ENCODE assay signal across 21 cellular contexts in genomic region chr2:232273903-232274598, GRCh38.
"Had no signal": no experiment of that assay in that cellular context is flagged by ENCODE, and none has a peak within 500 bp of the region (broad histone marks: within the 10 kb centered on the region; RNA-seq: fewer than 3 reads in every experiment).

No MANE protein-coding gene starts in this region.

- H3K4me1 Mint-ChIP-seq: nephron; stimulated activated effector memory CD8-positive, alpha-beta T cell treated with anti-CD3 and anti-CD28 coated beads, Interleukin-12 subunit alpha, Interleukin-12 subunit beta, amount 100 ng/mL, for 72 hours had no signal

- H3K27me3 ChIP-seq: right lobe of liver, SJSA1, stomach, upper lobe of right lung had no signal

- H3K4me1 ChIP-seq: prostate gland, right lobe of liver, SJSA1, stomach, upper lobe of right lung had no signal

- H3K27ac Mint-ChIP-seq: dendritic cell treated with granulocyte-macrophage colony-stimulating factor and Interleukin-4, amounts not matched to agents 40 ng/mL and 50 ng/mL, for 4 days; nephron had no signal

- H3K27ac ChIP-seq: prostate gland, right lobe of liver, SJSA1, stomach, thoracic aorta, upper lobe of right lung, WERI-Rb-1 had no signal

- DNase-seq: activated CD4-positive, alpha-beta T cell treated with anti-CD3 and anti-CD28 coated beads for 1 hour; activated naive CD4-positive, alpha-beta T cell; anterior cingulate cortex; effector memory CD4-positive, alpha-beta T cell; foreskin melanocyte; glutamatergic neuron; hippocampal formation; left colon; right lobe of liver; stimulated activated CD4-positive, alpha-beta T cell treated with anti-CD3 and anti-CD28 coated beads, Interleukin-4, amount 100 ng/mL, for 24 hours; stomach; T-helper 2 cell; upper lobe of right lung; WERI-Rb-1 had no signal

- H3K4me3 Mint-ChIP-seq: dendritic cell treated with granulocyte-macrophage colony-stimulating factor and Interleukin-4, amounts not matched to agents 40 ng/mL and 50 ng/mL, for 4 days; nephron; stimulated activated effector memory CD8-positive, alpha-beta T cell treated with anti-CD3 and anti-CD28 coated beads, Interleukin-12 subunit alpha, Interleukin-12 subunit beta, amount 100 ng/mL, for 72 hours had no signal

- H3K36me3 ChIP-seq: prostate gland, right lobe of liver, SJSA1, thoracic aorta, upper lobe of right lung, WERI-Rb-1 had no signal

- H3K9me3 ChIP-seq: prostate gland, right lobe of liver, SJSA1, thoracic aorta, upper lobe of right lung had no signal

- H3K9me3 Mint-ChIP-seq: dendritic cell treated with granulocyte-macrophage colony-stimulating factor and Interleukin-4, amounts not matched to agents 40 ng/mL and 50 ng/mL, for 4 days; stimulated activated effector memory CD8-positive, alpha-beta T cell treated with anti-CD3 and anti-CD28 coated beads, Interleukin-12 subunit alpha, Interleukin-12 subunit beta, amount 100 ng/mL, for 72 hours had no signal

- H3K27me3 Mint-ChIP-seq: dendritic cell treated with granulocyte-macrophage colony-stimulating factor and Interleukin-4, amounts not matched to agents 40 ng/mL and 50 ng/mL, for 4 days had no signal

- ATAC-seq: left colon; right lobe of liver; stimulated activated effector memory CD8-positive, alpha-beta T cell treated with anti-CD3 and anti-CD28 coated beads, Interleukin-12 subunit alpha, Interleukin-12 subunit beta, amount 100 ng/mL, for 72 hours; upper lobe of right lung had no signal

- H3K4me3 ChIP-seq: lung, prostate gland, right lobe of liver, SJSA1, stomach, thoracic aorta, upper lobe of right lung had no signal
